ENCODE assay signal across 15 cellular contexts in genomic region chr6:11608600-11609323, GRCh38.
DNase-seq lines count a peak whose midpoint lies in the region; ATAC-seq and TF ChIP-seq lines count a peak whose summit lies in the region.
"Had no signal": no experiment of that assay in that cellular context is flagged by ENCODE, and none has a peak within 500 bp of the region (broad histone marks: within the 10 kb centered on the region; RNA-seq: fewer than 3 reads in every experiment).

No MANE protein-coding gene starts in this region.

- no peak overlapping the region for H4K8ac ChIP-seq in neuronal stem cell (ENCODE audit: low read depth, low read length)

- no peak overlapping the region for H3K14ac ChIP-seq in neuronal stem cell (ENCODE audit: low read length)

- no peaks in the 10 kb centered on the region for H3K27me3 Mint-ChIP-seq in endodermal cell (ENCODE audit: insufficient read depth)
- H3K27me3 Mint-ChIP-seq in CD4-positive, alpha-beta T cell: peaks cover 24% of the 10 kb centered on the region

- H3K23ac ChIP-seq in neuronal stem cell (ENCODE audit: low read depth, low read length, poor library complexity): no peak overlapping the region

- H3K4ac ChIP-seq in neuronal stem cell (ENCODE audit: low read length): no peak overlapping the region

- no peak for ATAC-seq in Right ventricle myocardium superior (ENCODE audit: poor library complexity)
- peak; percentile 11 for ATAC-seq in aorta (ENCODE audit: low FRiP score)
- ATAC-seq in CD4-positive, alpha-beta T cell (ENCODE audit: poor library complexity): no peak
- ATAC-seq: activated CD8-positive, alpha-beta memory T cell treated with anti-CD3 and anti-CD28 coated beads, Interleukin-2, amount 10 ng/mL, durations not matched to agents 7 days and 5 days had no signal

- no peak overlapping the region for H4K91ac ChIP-seq in neuronal stem cell (ENCODE audit: low read depth, low read length, poor library complexity)

- peak overlapping the region; percentile 79 for H3K27ac ChIP-seq in left ventricle myocardium inferior (replicated peaks)
- H3K27ac ChIP-seq in endodermal cell (ENCODE audit: low read depth, low read length): peak overlapping the region; percentile 40
- H3K27ac ChIP-seq in neuronal stem cell (replicated peaks; ENCODE audit: low read length): peak overlapping the region; percentile 18
- peak overlapping the region; percentile 84 to 86 for H3K27ac ChIP-seq in aorta (ENCODE audit: low read depth in 1 of 2, low read length in 2 of 2)
- H3K27ac ChIP-seq in CD4-positive, alpha-beta T cell (ENCODE audit: low read depth, low read length): no peak overlapping the region

- DNase-seq in left ventricle myocardium inferior: no peak
- no peak for DNase-seq in Right ventricle myocardium superior
- DNase-seq in endodermal cell: no peak
- no peak for DNase-seq in neuronal stem cell (ENCODE audit: low spot score)
- DNase-seq in aorta: no peak
- no peak for DNase-seq in BE2C
- no peak for DNase-seq in NOMO-1 treated with DMSO at 0.1 percent for 48 hours (lab: John Stamatoyannopoulos, UW; ENCODE audit: unreplicated experiment)
- DNase-seq in CD4-positive, alpha-beta T cell: no peak
- DNase-seq: ACHN; activated CD4-positive, CD25-positive, alpha-beta regulatory T cell treated with anti-CD3 and anti-CD28 coated beads, Interleukin-2, amount 50 U/mL, for 72 hours; activated CD8-positive, alpha-beta memory T cell treated with anti-CD3 and anti-CD28 coated beads, Interleukin-2, amount 10 ng/mL, durations not matched to agents 7 days and 5 days; KBM-7; small intestine; transverse colon had no signal

- no peaks in the 10 kb centered on the region for H3K36me3 ChIP-seq in left ventricle myocardium inferior
- H3K36me3 ChIP-seq in endodermal cell (ENCODE audit: control insufficient read depth, insufficient read depth, low read length): no peaks in the 10 kb centered on the region
- no peaks in the 10 kb centered on the region for H3K36me3 ChIP-seq in neuronal stem cell (replicated peaks in 1 of 2; ENCODE audit: control insufficient read depth in 2 of 2, insufficient read depth in 2 of 2, low read length in 2 of 2)
- H3K36me3 ChIP-seq in aorta (ENCODE audit: control insufficient read depth in 1 of 2, insufficient read depth in 2 of 2, low read length in 1 of 2): no peaks in the 10 kb centered on the region
- no peaks in the 10 kb centered on the region for H3K36me3 ChIP-seq in BE2C
- H3K36me3 ChIP-seq: transverse colon had no signal

- POLR2A ChIA-PET in CD4-positive, alpha-beta T cell (lab: Charles Lee): no interaction called here

- H2AK5ac ChIP-seq in neuronal stem cell (ENCODE audit: low read depth, low read length): no peak overlapping the region

- no peak overlapping the region for H3K27ac Mint-ChIP-seq in endodermal cell
- H3K27ac Mint-ChIP-seq in CD4-positive, alpha-beta T cell: no peak overlapping the region
- H3K27ac Mint-ChIP-seq: activated CD8-positive, alpha-beta memory T cell treated with anti-CD3 and anti-CD28 coated beads, Interleukin-2, amount 10 ng/mL, durations not matched to agents 7 days and 5 days; memory B cell had no signal

- H3K9me3 ChIP-seq in left ventricle myocardium inferior (replicated peaks) (no peaks in the 10 kb centered on the region), endodermal cell (ENCODE audit: control insufficient read depth, low read length) (no peaks in the 10 kb centered on the region), neuronal stem cell (replicated peaks in 1 of 2; ENCODE audit: control insufficient read depth in 2 of 2, insufficient read depth in 1 of 2, low read depth in 1 of 2, low read length in 2 of 2) (no peaks in the 10 kb centered on the region), aorta (ENCODE audit: control insufficient read depth, low read length) (no peaks in the 10 kb centered on the region), BE2C (no peaks in the 10 kb centered on the region)
- H3K9me3 ChIP-seq in CD4-positive, alpha-beta T cell (ENCODE audit: control insufficient read depth, low read length): no peaks in the 10 kb centered on the region
- H3K9me3 ChIP-seq: transverse colon had no signal

- intact Hi-C loops in left ventricle myocardium inferior (cut with micrococcal nuclease) (no loop called here), Right ventricle myocardium superior (cut with DNase I) (no loop called here), aorta (cut with DNase I) (loop anchor here in 1 of 2 donors (10.0 kb wide), 1 partner anchor 406 kb away; the partner anchor contains the start of gene HIVEP1)
- intact Hi-C loops in CD4-positive, alpha-beta T cell (cut with DNase I, micrococcal nuclease): no loop called here

- no peak overlapping the region for H3K9ac ChIP-seq in endodermal cell (ENCODE audit: extremely low read depth, low read length, poor library complexity, severe bottlenecking)
- H3K9ac ChIP-seq in neuronal stem cell (ENCODE audit: low read depth, low read length, poor library complexity): no peak overlapping the region

- H3K27me3 ChIP-seq in left ventricle myocardium inferior (ENCODE audit: low read depth): no peaks in the 10 kb centered on the region
- no peaks in the 10 kb centered on the region for H3K27me3 ChIP-seq in endodermal cell (ENCODE audit: control insufficient read depth, insufficient read depth, low read length, poor library complexity, severe bottlenecking)
- H3K27me3 ChIP-seq in neuronal stem cell (ENCODE audit: control insufficient read depth in 3 of 3, insufficient read depth in 3 of 3, low read depth in 1 of 3, low read length in 3 of 3): no peaks in the 10 kb centered on the region
- no peaks in the 10 kb centered on the region for H3K27me3 ChIP-seq in aorta (ENCODE audit: control insufficient read depth in 1 of 2, insufficient read depth in 2 of 2, low read length in 1 of 2)
- H3K27me3 ChIP-seq in BE2C: no peaks in the 10 kb centered on the region
- peaks cover 13% of the 10 kb centered on the region for H3K27me3 ChIP-seq in CD4-positive, alpha-beta T cell (ENCODE audit: control insufficient read depth, insufficient read depth, low read length)
- H3K27me3 ChIP-seq: transverse colon had no signal

- H2BK12ac ChIP-seq in neuronal stem cell (ENCODE audit: low read length): no peak overlapping the region

- no peaks in the 10 kb centered on the region for H3K79me1 ChIP-seq in neuronal stem cell (ENCODE audit: low read depth, low read length)

- H3K4me1 Mint-ChIP-seq in endodermal cell: peaks cover 31% of the 10 kb centered on the region
- no peaks in the 10 kb centered on the region for H3K4me1 Mint-ChIP-seq in CD4-positive, alpha-beta T cell (ENCODE audit: low read depth)
- H3K4me1 Mint-ChIP-seq: activated CD8-positive, alpha-beta memory T cell treated with anti-CD3 and anti-CD28 coated beads, Interleukin-2, amount 10 ng/mL, durations not matched to agents 7 days and 5 days; memory B cell had no signal

- CTCF ChIA-PET in CD4-positive, alpha-beta T cell (lab: Charles Lee): no interaction called here

- H3K9me3 Mint-ChIP-seq in endodermal cell: no peaks in the 10 kb centered on the region
- no peaks in the 10 kb centered on the region for H3K9me3 Mint-ChIP-seq in CD4-positive, alpha-beta T cell
- H3K9me3 Mint-ChIP-seq: memory B cell had no signal

- WGBS in endodermal cell (ENCODE audit: insufficient coverage in 1 of 2, insufficient read length in 1 of 2), 2 experiments: 98 to 100% methylated on average over 4 to 6 of the region's 6 CpGs
- WGBS in neuronal stem cell (ENCODE audit: extremely low coverage in 2 of 2, insufficient read length in 2 of 2, insufficient replicate concordance in 1 of 2), 2 donors: no CpG with 5 or more reads among the region's 6 CpGs
- 59 to 60% methylated on average over 6 of the region's 6 CpGs for WGBS in aorta, 2 donors

- H3K4me1 ChIP-seq in left ventricle myocardium inferior (peaks cover 54% of the 10 kb centered on the region), endodermal cell (ENCODE audit: control insufficient read depth, insufficient read depth, low read length) (peaks cover 25% of the 10 kb centered on the region), neuronal stem cell (ENCODE audit: control insufficient read depth in 2 of 2, insufficient read depth in 1 of 2, low read depth in 1 of 2, low read length in 2 of 2) (peaks cover 22 to 29% of the 10 kb centered on the region in 2 donors), aorta (ENCODE audit: control insufficient read depth in 1 of 2, insufficient read depth in 2 of 2, low read length in 2 of 2) (peaks cover 6 to 13% of the 10 kb centered on the region in 2 donors), BE2C (no peaks in the 10 kb centered on the region)

- TF ChIP-seq CTCF in left ventricle myocardium inferior (IDR thresholded peaks at IDR 0.05; ENCODE audit: borderline replicate concordance) (no peak), endodermal cell (conservative IDR thresholded peaks at IDR 0.05) (no peak), BE2C (IDR thresholded peaks at IDR 0.05; ENCODE audit: low read depth, low read length) (no peak)
- TF ChIP-seq CTCF in CD4-positive, alpha-beta T cell (IDR thresholded peaks at IDR 0.05): no peak

- peak overlapping the region; percentile 84 for H2AFZ ChIP-seq in neuronal stem cell (ENCODE audit: low read length)

- H3K4me3 ChIP-seq in left ventricle myocardium inferior (no peak overlapping the region), endodermal cell (ENCODE audit: low read length) (no peak overlapping the region), neuronal stem cell (ENCODE audit: low read length in 2 of 2) (no peak overlapping the region), aorta (ENCODE audit: low read length in 2 of 2) (no peak overlapping the region), BE2C (ENCODE audit: low read depth, low read length) (no peak overlapping the region)
- H3K4me3 ChIP-seq: transverse colon had no signal

- H3K36me3 Mint-ChIP-seq in endodermal cell (ENCODE audit: low read depth): no peaks in the 10 kb centered on the region
- no peaks in the 10 kb centered on the region for H3K36me3 Mint-ChIP-seq in CD4-positive, alpha-beta T cell (ENCODE audit: low read depth)
- H3K36me3 Mint-ChIP-seq: activated CD8-positive, alpha-beta memory T cell treated with anti-CD3 and anti-CD28 coated beads, Interleukin-2, amount 10 ng/mL, durations not matched to agents 7 days and 5 days; memory B cell had no signal

- no peak overlapping the region for H3K4me3 Mint-ChIP-seq in endodermal cell
- no peak overlapping the region for H3K4me3 Mint-ChIP-seq in CD4-positive, alpha-beta T cell
- H3K4me3 Mint-ChIP-seq: activated CD8-positive, alpha-beta memory T cell treated with anti-CD3 and anti-CD28 coated beads, Interleukin-2, amount 10 ng/mL, durations not matched to agents 7 days and 5 days; memory B cell had no signal

- H3K4me2 ChIP-seq in neuronal stem cell (ENCODE audit: insufficient read depth, low read length, poor library complexity, severe bottlenecking): no peak overlapping the region

- peak overlapping the region; percentile 32 for H3K18ac ChIP-seq in neuronal stem cell (ENCODE audit: low read length)

- H2BK120ac ChIP-seq in neuronal stem cell (ENCODE audit: low read depth, low read length): no peak overlapping the region

- H2BK15ac ChIP-seq in neuronal stem cell (ENCODE audit: low read length): no peak overlapping the region

- H2BK5ac ChIP-seq in neuronal stem cell (ENCODE audit: low read length): no peak overlapping the region
